In the genomic region with DNA sequence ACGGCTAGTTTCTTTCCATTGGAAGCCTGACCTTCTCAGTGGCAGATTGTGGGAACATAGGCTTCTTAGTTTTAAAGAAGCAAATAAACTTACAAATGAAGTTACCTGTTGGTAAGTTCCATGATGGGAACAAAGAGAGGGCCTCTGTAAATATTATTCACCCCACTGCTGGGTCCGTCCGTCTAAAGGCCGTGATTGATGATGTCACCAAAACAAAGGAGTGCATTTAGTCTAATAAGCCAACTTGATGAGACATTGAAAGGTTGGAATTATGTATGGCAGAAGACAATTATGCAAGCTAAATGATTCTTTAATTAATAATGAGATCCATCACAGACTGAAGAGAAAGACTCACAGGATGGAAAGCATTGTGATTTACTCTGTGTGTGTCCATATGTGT, we compare ENCODE assay signal across 33 cellular contexts.
"Had no signal": no experiment of that assay in that cellular context is flagged by ENCODE, and none has a peak within 500 bp of the region (broad histone marks: within the 10 kb centered on the region; RNA-seq: fewer than 3 reads in every experiment).

No MANE protein-coding gene starts in this region.

- H3K4me1 ChIP-seq: adrenal gland, ascending aorta, body of pancreas, breast epithelium had no signal

- H3K36me3 ChIP-seq: adrenal gland, ascending aorta, brain microvascular endothelial cell, breast epithelium, cardiac muscle cell had no signal

- ATAC-seq: activated naive CD4-positive, alpha-beta T cell treated with anti-CD3 and anti-CD28 coated beads, Interleukin-2, amount 50 U/mL, for 72 hours; activated naive CD8-positive, alpha-beta T cell treated with anti-CD3 and anti-CD28 coated beads, Interleukin-2, amount 50 U/mL, for 24 hours; activated T-cell treated with anti-CD3 and anti-CD28 coated beads, Interleukin-2, amount 50 U/mL, for 4 hours; activated T-cell treated with anti-CD3 and anti-CD28 coated beads, Interleukin-2, amount 50 U/mL, for 72 hours; activated T-helper 17 cell treated with anti-CD3 and anti-CD28 coated beads, Interleukin-2, amount 50 U/mL, for 72 hours; body of pancreas had no signal

- H3K27ac ChIP-seq: adrenal gland, ascending aorta, body of pancreas, brain microvascular endothelial cell, breast epithelium, cardiac muscle cell had no signal

- H3K27me3 ChIP-seq: adrenal gland, ascending aorta, body of pancreas, brain microvascular endothelial cell, breast epithelium, cardiac muscle cell had no signal

- FAIRE-seq: astrocyte, bronchial epithelial cell had no signal

- H3K4me3 ChIP-seq: adrenal gland, ascending aorta, body of pancreas, breast epithelium, cardiac muscle cell had no signal

- H3K9me3 ChIP-seq: adrenal gland, ascending aorta, body of pancreas, breast epithelium had no signal

- DNase-seq: activated effector memory CD4-positive, alpha-beta T cell treated with anti-CD3 and anti-CD28 coated beads, Interleukin-2, amount 50 U/mL, for 16 hours; activated effector memory CD4-positive, alpha-beta T cell treated with Interleukin-2 at 50 U/mL for 16 hours; activated gamma-delta T cell; activated gamma-delta T cell treated with Interleukin-2 at 50 U/mL for 16 hours; activated naive CD4-positive, alpha-beta T cell; activated naive CD4-positive, alpha-beta T cell treated with anti-CD3 and anti-CD28 coated beads for 36 hours; activated naive CD4-positive, alpha-beta T cell treated with anti-CD3 and anti-CD28 coated beads, Interleukin-2, amount 10 ng/mL, durations not matched to agents 7 days and 5 days; activated naive CD4-positive, alpha-beta T cell treated with anti-CD3 and anti-CD28 coated beads, Interleukin-2, amount 50 U/mL, for 16 hours; activated naive CD4-positive, alpha-beta T cell treated with Interleukin-2 at 50 U/mL for 16 hours; activated naive CD8-positive, alpha-beta T cell treated with anti-CD3 and anti-CD28 coated beads for 36 hours; activated naive CD8-positive, alpha-beta T cell treated with anti-CD3 and anti-CD28 coated beads, Interleukin-2, amount 10 ng/mL, durations not matched to agents 7 days and 5 days; activated naive CD8-positive, alpha-beta T cell treated with anti-CD3 and anti-CD28 coated beads, Interleukin-2, amount 50 U/mL, for 24 hours; activated T-cell treated with anti-CD3 and anti-CD28 coated beads, Interleukin-2, amount 50 U/mL, for 1 hour; activated T-cell treated with anti-CD3 and anti-CD28 coated beads, Interleukin-2, amount 50 U/mL, for 24 hours; activated T-cell treated with anti-CD3 and anti-CD28 coated beads, Interleukin-2, amount 50 U/mL, for 4 hours; activated T-cell treated with anti-CD3 and anti-CD28 coated beads, Interleukin-2, amount 50 U/mL, for 48 hours; activated T-cell treated with anti-CD3 and anti-CD28 coated beads, Interleukin-2, amount 50 U/mL, for 72 hours; adrenal gland; amniotic stem cell; amygdala; aorta; body of pancreas; brain microvascular endothelial cell; caudate nucleus; central memory CD4-positive, alpha-beta T cell; cerebellar nuclear complex had no signal
